Comparison of ENCODE assay signal across 9 cellular contexts in genomic region chr16:3065742-3066439, GRCh38.
DNase-seq lines count a peak whose midpoint lies in the region; ATAC-seq and TF ChIP-seq lines count a peak whose summit lies in the region.
"Had no signal": no experiment of that assay in that cellular context is flagged by ENCODE, and none has a peak within 500 bp of the region (broad histone marks: within the 10 kb centered on the region; RNA-seq: fewer than 3 reads in every experiment).

No MANE protein-coding gene starts in this region.

- H3K27me3 ChIP-seq in GM06990 (replicated peaks; ENCODE audit: control insufficient read depth, insufficient read depth, low read length) = no peaks in the 10 kb centered on the region
- H3K27me3 ChIP-seq: cardiac muscle cell had no signal

- no peak for TF ChIP-seq CTCF in GM06990 (IDR thresholded peaks at IDR 0.05; ENCODE audit: insufficient read depth, low read length, poor library complexity, severe bottlenecking)
- no peak for TF ChIP-seq CTCF in fibroblast of pulmonary artery (IDR thresholded peaks at IDR 0.05; ENCODE audit: low read length, missing control alignments)

- ATAC-seq in HG03095 (IDR thresholded peaks at IDR 0.05; ENCODE audit: unreplicated experiment) = no peak
- ATAC-seq in HG03439 (IDR thresholded peaks at IDR 0.05; ENCODE audit: unreplicated experiment) = no peak

- H3K4me3 ChIP-seq in GM06990 (replicated peaks; ENCODE audit: low read depth, low read length) = peak overlapping the region; percentile 65
- H3K4me3 ChIP-seq in fibroblast of pulmonary artery (replicated peaks; ENCODE audit: low read depth, low read length) = peak overlapping the region; percentile 48
- peak overlapping the region; percentile 38 for H3K4me3 ChIP-seq in skeletal muscle cell (ENCODE audit: low read depth, low read length)
- H3K4me3 ChIP-seq: cardiac muscle cell had no signal

- DNase-seq in GM06990 (ENCODE audit: extremely low read depth, insufficient read length) (no peak), fibroblast of pulmonary artery (ENCODE audit: low read depth) (no peak), skeletal muscle cell (ENCODE audit: low read depth) (no peak), putamen (ENCODE audit: low spot score) (no peak), SHP77 (lab: John Stamatoyannopoulos, UW) (no peak)
- DNase-seq in activated CD4-positive, alpha-beta T cell treated with anti-CD3 and anti-CD28 coated beads for 48 hours = peak; percentile 47

- H3K36me3 ChIP-seq in GM06990 (ENCODE audit: control insufficient read depth, insufficient read depth, low read length) = peaks cover 5% of the 10 kb centered on the region
- H3K36me3 ChIP-seq: cardiac muscle cell had no signal
